In genomic region chr7:149194799-149195179, GRCh38 we compare ENCODE assay signal across 8 cellular contexts. TPM values are rescaled to one million over a fixed set of nuclear protein-coding genes. Genes with fewer than 3 reads are reported as not detected.
DNase-seq lines count a peak whose midpoint lies in the region; ATAC-seq lines count a peak whose summit lies in the region.

No MANE protein-coding gene starts in this region.

- H3K4me3 Mint-ChIP-seq in T-helper 1 cell treated with Interleukin-12 subunit alpha and Interleukin-12 subunit beta and Interleukin-4 antibody, amounts not matched to agents 30 μg/mL and 1 μg/mL, for 36 hours: peak overlapping the region; percentile 81
- H3K4me3 Mint-ChIP-seq in activated T-helper 17 cell treated with anti-CD3 and anti-CD28 coated beads, Interleukin-2, amount 50 U/mL, for 72 hours: peak overlapping the region; percentile 90

- H3K9me3 ChIP-seq in iPS-18c (ENCODE audit: control insufficient read depth, insufficient read depth, low read length): peaks cover 2% of the 10 kb centered on the region

- peak overlapping the region; percentile 41 for H3K27ac Mint-ChIP-seq in T-helper 1 cell treated with Interleukin-12 subunit alpha and Interleukin-12 subunit beta and Interleukin-4 antibody, amounts not matched to agents 30 μg/mL and 1 μg/mL, for 36 hours
- peak overlapping the region; percentile 68 for H3K27ac Mint-ChIP-seq in activated T-helper 17 cell treated with anti-CD3 and anti-CD28 coated beads, Interleukin-2, amount 50 U/mL, for 72 hours

- H3K27ac ChIP-seq in substantia nigra (ENCODE audit: low read depth, low read length, poor library complexity, severe bottlenecking): peak overlapping the region; percentile 89

- H3K9me3 Mint-ChIP-seq in T-helper 1 cell treated with Interleukin-12 subunit alpha and Interleukin-12 subunit beta and Interleukin-4 antibody, amounts not matched to agents 30 μg/mL and 1 μg/mL, for 36 hours: no peaks in the 10 kb centered on the region
- no peaks in the 10 kb centered on the region for H3K9me3 Mint-ChIP-seq in activated T-helper 17 cell treated with anti-CD3 and anti-CD28 coated beads, Interleukin-2, amount 50 U/mL, for 72 hours

- DNase-seq in T-helper 1 cell (no peak), substantia nigra (lab: John Stamatoyannopoulos, UW) (no peak), MV-4-11 (lab: John Stamatoyannopoulos, UW) (no peak), ureter (ENCODE audit: low spot score) (no peak)
- no peak for DNase-seq in effector CD4-positive, alpha-beta T cell

- H3K4me3 ChIP-seq in iPS-18c (ENCODE audit: insufficient read depth, low read depth, low read length): peak overlapping the region; percentile 82

- peaks cover 14% of the 10 kb centered on the region for H3K36me3 Mint-ChIP-seq in T-helper 1 cell treated with Interleukin-12 subunit alpha and Interleukin-12 subunit beta and Interleukin-4 antibody, amounts not matched to agents 30 μg/mL and 1 μg/mL, for 36 hours (ENCODE audit: low read depth)
- peaks cover 39% of the 10 kb centered on the region for H3K36me3 Mint-ChIP-seq in activated T-helper 17 cell treated with anti-CD3 and anti-CD28 coated beads, Interleukin-2, amount 50 U/mL, for 72 hours (ENCODE audit: low read depth)

- H3K4me1 Mint-ChIP-seq in T-helper 1 cell treated with Interleukin-12 subunit alpha and Interleukin-12 subunit beta and Interleukin-4 antibody, amounts not matched to agents 30 μg/mL and 1 μg/mL, for 36 hours (ENCODE audit: low read depth): peaks cover 40% of the 10 kb centered on the region
- H3K4me1 Mint-ChIP-seq in activated T-helper 17 cell treated with anti-CD3 and anti-CD28 coated beads, Interleukin-2, amount 50 U/mL, for 72 hours: peaks cover 11% of the 10 kb centered on the region

- no peaks in the 10 kb centered on the region for H3K27me3 Mint-ChIP-seq in T-helper 1 cell treated with Interleukin-12 subunit alpha and Interleukin-12 subunit beta and Interleukin-4 antibody, amounts not matched to agents 30 μg/mL and 1 μg/mL, for 36 hours (ENCODE audit: low read depth)
- no peaks in the 10 kb centered on the region for H3K27me3 Mint-ChIP-seq in activated T-helper 17 cell treated with anti-CD3 and anti-CD28 coated beads, Interleukin-2, amount 50 U/mL, for 72 hours

- no peak for ATAC-seq in activated T-helper 17 cell treated with anti-CD3 and anti-CD28 coated beads, Interleukin-2, amount 50 U/mL, for 72 hours (replicated peaks)

RNA-seq across cellular contexts. Expression of gene ZNF282, which starts 0.6 kb away (rescaled TPM):
- 100 to 1,000 TPM; 103 to 105 TPM for total RNA-seq in activated T-helper 17 cell treated with anti-CD3 and anti-CD28 coated beads, Interleukin-2, amount 50 U/mL, for 72 hours
- 46.6 TPM for total RNA-seq in ureter

RNA-seq across cellular contexts. Expression of gene ZNF212, which starts 44.7 kb away (rescaled TPM):
- 10 to 100 TPM in 1 of 2 donors, 1 to 10 TPM in 1; 9.3 to 19.5 TPM for total RNA-seq in activated T-helper 17 cell treated with anti-CD3 and anti-CD28 coated beads, Interleukin-2, amount 50 U/mL, for 72 hours
- 11.2 TPM for total RNA-seq in ureter

RNA-seq across cellular contexts. Expression of gene ZNF398, which starts 47.5 kb away (rescaled TPM):
- total RNA-seq in activated T-helper 17 cell treated with anti-CD3 and anti-CD28 coated beads, Interleukin-2, amount 50 U/mL, for 72 hours: 10 to 100 TPM; 11.3 to 13.8 TPM
- total RNA-seq in ureter: 25.4 TPM
